8 cellular contexts compared by ENCODE assay signal in the genomic region with DNA sequence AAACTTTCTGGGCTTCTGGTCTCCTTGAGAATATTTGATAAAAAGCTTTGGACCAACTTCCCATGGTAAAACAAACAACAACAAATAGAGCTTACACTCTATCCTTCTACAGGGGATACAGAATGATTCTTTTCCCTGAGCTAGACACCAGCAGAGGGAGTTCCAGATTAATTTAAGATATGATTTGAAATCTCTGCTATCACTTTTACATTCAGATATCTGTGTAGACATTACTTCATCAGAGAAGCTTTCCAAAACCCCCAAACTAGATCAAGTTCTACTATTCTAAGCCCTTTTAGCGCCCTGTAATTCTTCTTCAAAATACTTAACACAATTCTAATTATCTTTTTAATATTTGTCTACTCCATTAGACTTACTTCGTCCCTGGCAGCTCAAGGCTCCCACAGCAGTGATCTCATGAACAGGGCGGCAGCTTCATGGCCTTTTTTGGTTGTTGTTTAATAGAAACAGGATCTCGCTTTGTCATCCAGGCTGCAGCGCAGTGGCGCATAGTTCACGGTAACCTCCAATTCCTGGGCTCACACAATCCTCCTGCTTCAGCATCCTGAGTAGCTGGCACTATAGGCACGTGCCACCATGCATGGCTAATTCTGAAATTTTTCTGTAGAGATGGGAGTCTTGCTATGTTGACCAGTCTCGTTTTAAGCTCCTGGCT. TPM values are rescaled to one million over a fixed set of nuclear protein-coding genes. Genes with fewer than 3 reads are reported as not detected.
DNase-seq lines count a peak whose midpoint lies in the region; ATAC-seq and TF ChIP-seq lines count a peak whose summit lies in the region.

No MANE protein-coding gene starts in this region.

- peaks cover 4% of the 10 kb centered on the region for H3K27me3 ChIP-seq in CD4-positive, alpha-beta T cell (ENCODE audit: control insufficient read depth, insufficient read depth, low read length)

- no peaks in the 10 kb centered on the region for H3K9me3 ChIP-seq in CD4-positive, alpha-beta T cell (ENCODE audit: control insufficient read depth, low read length)

- H3K27ac Mint-ChIP-seq in CD4-positive, alpha-beta T cell: peak overlapping the region; percentile 39
- no peak overlapping the region for H3K27ac Mint-ChIP-seq in central memory CD8-positive, alpha-beta T cell (ENCODE audit: low read depth)
- no peak overlapping the region for H3K27ac Mint-ChIP-seq in nephron progenitor cell

- no peak for ATAC-seq in CD4-positive, alpha-beta T cell (ENCODE audit: poor library complexity)
- no peak for ATAC-seq in central memory CD8-positive, alpha-beta T cell (replicated peaks; ENCODE audit: extremely low read depth, poor library complexity, severe bottlenecking)
- ATAC-seq in GM21381 (IDR thresholded peaks at IDR 0.05; ENCODE audit: unreplicated experiment): no peak

- peak overlapping the region; percentile 94 for H3K4me3 Mint-ChIP-seq in CD4-positive, alpha-beta T cell
- peak overlapping the region; percentile 86 for H3K4me3 Mint-ChIP-seq in central memory CD8-positive, alpha-beta T cell
- H3K4me3 Mint-ChIP-seq in nephron progenitor cell: peak overlapping the region; percentile 85

- DNase-seq in CD4-positive, alpha-beta T cell: no peak
- DNase-seq in Kasumi-1 (lab: John Stamatoyannopoulos, UW): peak; percentile 32 to 33
- no peak for DNase-seq in central memory CD8-positive, alpha-beta T cell (ENCODE audit: low spot score in 2 of 2)
- no peak for DNase-seq in nephron progenitor cell
- DNase-seq in SIG-M5 treated with dmso at 0.1 percent for 504 hours (lab: John Stamatoyannopoulos, UW; ENCODE audit: unreplicated experiment): no peak
- DNase-seq in cortex of kidney (lab: John Stamatoyannopoulos, UW): no peak
- DNase-seq in activated CD4-positive, alpha-beta T cell treated with anti-CD3 and anti-CD28 coated beads for 1 hour: no peak

- CTCF ChIA-PET in CD4-positive, alpha-beta T cell (lab: Charles Lee): interaction anchor here (1.1 kb wide), 2 partner anchors 9 to 10 kb away, joined by 3 read pairs; no protein-coding TSS in a partner anchor

- no peak for TF ChIP-seq CTCF in CD4-positive, alpha-beta T cell (IDR thresholded peaks at IDR 0.05)
- no peak for TF ChIP-seq CTCF in nephron progenitor cell (IDR thresholded peaks at IDR 0.05)

- H3K27ac ChIP-seq in CD4-positive, alpha-beta T cell (ENCODE audit: low read depth, low read length): no peak overlapping the region

- H3K9me3 Mint-ChIP-seq in CD4-positive, alpha-beta T cell: no peaks in the 10 kb centered on the region
- no peaks in the 10 kb centered on the region for H3K9me3 Mint-ChIP-seq in central memory CD8-positive, alpha-beta T cell
- no peaks in the 10 kb centered on the region for H3K9me3 Mint-ChIP-seq in nephron progenitor cell

- peaks cover 8% of the 10 kb centered on the region for H3K27me3 Mint-ChIP-seq in CD4-positive, alpha-beta T cell
- H3K27me3 Mint-ChIP-seq in central memory CD8-positive, alpha-beta T cell: peaks cover 35% of the 10 kb centered on the region
- H3K27me3 Mint-ChIP-seq in nephron progenitor cell (ENCODE audit: low read depth, poor library complexity): peaks cover 63% of the 10 kb centered on the region

- no peaks in the 10 kb centered on the region for H3K36me3 Mint-ChIP-seq in CD4-positive, alpha-beta T cell (ENCODE audit: low read depth)
- peaks cover 2% of the 10 kb centered on the region for H3K36me3 Mint-ChIP-seq in central memory CD8-positive, alpha-beta T cell (ENCODE audit: insufficient read depth)
- H3K36me3 Mint-ChIP-seq in nephron progenitor cell (ENCODE audit: low read depth): no peaks in the 10 kb centered on the region

- POLR2A ChIA-PET in CD4-positive, alpha-beta T cell (lab: Charles Lee): interaction anchor here (2.3 to 5.4 kb wide), 2 partner anchors 10 to 551 kb away, joined by 9 to 15 read pairs; partner anchors contain the start of genes ANKS6 and TBC1D2

- H3K4me1 Mint-ChIP-seq in CD4-positive, alpha-beta T cell (ENCODE audit: low read depth): peaks cover 27% of the 10 kb centered on the region
- H3K4me1 Mint-ChIP-seq in central memory CD8-positive, alpha-beta T cell: peaks cover 23% of the 10 kb centered on the region
- H3K4me1 Mint-ChIP-seq in nephron progenitor cell: peaks cover 26% of the 10 kb centered on the region

- intact Hi-C loops in CD4-positive, alpha-beta T cell (cut with DNase I, micrococcal nuclease): loop anchor here in 1 of 2 experiments (1.0 to 10.0 kb wide), 6 partner anchors 8 to 1298 kb away; partner anchors contain the start of genes NCBP1, STX17 and TSTD2

RNA-seq across cellular contexts. Expression of gene GALNT12, which starts 0.9 kb away (rescaled TPM):
- 10 to 100 TPM in 1 of 2 experiments, 1 to 10 TPM in 1; 8.7 to 11.5 TPM for total RNA-seq in CD4-positive, alpha-beta T cell

RNA-seq across cellular contexts. Expression of gene ANKS6, which starts 10.2 kb away (rescaled TPM):
- total RNA-seq in CD4-positive, alpha-beta T cell: 10 to 100 TPM; 11.8 to 12.2 TPM

Comparison
In these comparisons a context has a peak if more than half of its experiments do, and no peak if none do; other contexts are left out.
1. DNase-seq: peak in Kasumi-1 (2 of 2); none in CD4-positive, alpha-beta T cell (0 of 10), central memory CD8-positive, alpha-beta T cell (0 of 2), nephron progenitor cell (single experiment), SIG-M5 treated with dmso at 0.1 percent for 504 hours (single experiment), cortex of kidney (single experiment) and activated CD4-positive, alpha-beta T cell treated with anti-CD3 and anti-CD28 coated beads for 1 hour (single experiment).
2. Peak in every context shown above with its lines, with median percentiles within 50 percentile points of each other: H3K4me3 Mint-ChIP-seq.